In the genomic region with DNA sequence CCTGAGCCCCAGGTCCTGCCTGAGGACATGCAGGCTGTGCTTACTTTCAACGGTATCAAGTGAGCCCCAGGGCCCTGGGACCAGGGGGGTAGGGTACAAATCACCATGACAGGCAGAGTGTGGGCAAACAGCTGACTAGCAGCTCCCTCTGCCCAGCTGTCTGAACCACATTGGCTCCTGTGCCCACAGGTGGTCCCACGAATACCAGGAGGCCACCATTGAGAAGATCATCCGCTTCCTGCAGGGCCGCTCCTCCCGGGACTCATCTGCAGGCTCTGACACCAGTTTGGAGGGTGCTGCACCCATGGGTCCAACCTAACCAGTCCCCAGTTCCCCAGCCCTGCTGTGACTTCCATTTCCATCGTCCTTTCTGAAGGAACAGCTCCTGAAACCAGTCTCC, we compare ENCODE assay signal across 25 cellular contexts. TPM values are rescaled to one million over a fixed set of nuclear protein-coding genes. Genes with fewer than 3 reads are reported as not detected.
"Had no signal": no experiment of that assay in that cellular context is flagged by ENCODE, and none has a peak within 500 bp of the region (broad histone marks: within the 10 kb centered on the region; RNA-seq: fewer than 3 reads in every experiment).

No MANE protein-coding gene starts in this region.

- H3K9ac ChIP-seq: KMS-11, SK-N-SH had no signal

- H3K4me3 ChIP-seq: ascending aorta, SJCRH30 had no signal

- DNase-seq: activated CD4-positive, alpha-beta T cell treated with anti-CD3 and anti-CD28 coated beads for 36 hours; activated CD4-positive, alpha-beta T cell treated with anti-CD3 and anti-CD28 coated beads, Interleukin-2, amount 50 U/mL, for 1 hour; activated CD8-positive, alpha-beta memory T cell treated with anti-CD3 and anti-CD28 coated beads, Interleukin-2, amount 50 U/mL, for 4 hours; activated CD8-positive, alpha-beta T cell treated with anti-CD3 and anti-CD28 coated beads for 36 hours; activated T-cell treated with anti-CD3 and anti-CD28 coated beads, Interleukin-2, amount 50 U/mL, for 72 hours; amniotic stem cell; NCI-H1092 treated with DMSO at 0.1 percent for 48 hours; NCI-H1417 treated with DMSO at 0.1 percent for 48 hours; NCI-H1694; NCI-H2029; NCI-H345; NCI-H510A; NCI-H526 treated with DMSO at 0.1 percent for 48 hours; NK-92 treated with Interleukin-12 subunit alpha and Interleukin-12 subunit beta, amount 100 ng/mL, for 24 hours; OCI-M1; Right ventricle myocardium superior; RPMI8226; SJCRH30; SK-N-SH; T-helper 1 cell; WERI-Rb-1 had no signal

- H3K9me3 ChIP-seq: ascending aorta, SJCRH30, SK-N-SH had no signal

- H3K27ac ChIP-seq: ascending aorta, KMS-11, SJCRH30 had no signal

- ATAC-seq: activated CD4-positive, alpha-beta T cell treated with anti-CD3 and anti-CD28 coated beads for 36 hours; activated CD8-positive, alpha-beta T cell treated with anti-CD3 and anti-CD28 coated beads for 36 hours; activated T-cell treated with anti-CD3 and anti-CD28 coated beads, Interleukin-2, amount 50 U/mL, for 72 hours had no signal

- H3K27me3 ChIP-seq: ascending aorta, SJCRH30 had no signal

- H3K4me2 ChIP-seq: KMS-11, SK-N-SH had no signal

- H3K4me1 ChIP-seq: ascending aorta had no signal

RNA-seq across cellular contexts. Expression of gene VTN, which starts 25.9 kb away (rescaled TPM):
- total RNA-seq: MCF 10A had no signal

RNA-seq across cellular contexts. Expression of gene SEBOX, which starts 31.0 kb away (rescaled TPM):
- total RNA-seq: activated CD4-positive, alpha-beta T cell treated with anti-CD3 and anti-CD28 coated beads for 36 hours; activated CD8-positive, alpha-beta T cell treated with anti-CD3 and anti-CD28 coated beads for 36 hours; activated T-cell treated with anti-CD3 and anti-CD28 coated beads, Interleukin-2, amount 50 U/mL, for 72 hours; ascending aorta; MCF 10A; Right ventricle myocardium superior; SJCRH30; T-helper 2 cell treated with Interferon-gamma antibody and Interleukin-4, amounts not matched to agents 100 ng/mL and 5 ng/mL, for 36 hours had no signal
- polyA plus RNA-seq: SK-N-SH had no signal
